ENCODE assay signal across 1 cellular context in genomic region chr4:184807797-184808718, GRCh38.
TF ChIP-seq lines count a peak whose summit lies in the region.

No MANE protein-coding gene starts in this region.

TF ChIP-seq in HepG2, 621 proteins besides CTCF, POLR2A, EP300 and RAD21 (continued from another document and continues in another):
- TF ChIP-seq PAXIP1 (CRISPR knock-in tag; conservative IDR thresholded peaks at IDR 0.05) (0 out of 2 replicates have a peak, but pooled peaks have one; percentile 46), TARDBP (CRISPR knock-in tag; IDR thresholded peaks at IDR 0.05) (0 out of 2 replicates have a peak, but pooled peaks have one; percentile 16), MXD1 (CRISPR knock-in tag; IDR thresholded peaks at IDR 0.05) (no peak), ZBTB44 (CRISPR knock-in tag; IDR thresholded peaks at IDR 0.05) (no peak), ESRRA (CRISPR knock-in tag; IDR thresholded peaks at IDR 0.05; ENCODE audit: low read depth) (peak; percentile 66), ZNF556 (CRISPR knock-in tag; IDR thresholded peaks at IDR 0.05; ENCODE audit: borderline replicate concordance) (no peak), ATF5 (CRISPR knock-in tag; IDR thresholded peaks at IDR 0.05; ENCODE audit: low read depth) (no peak), CENPT (CRISPR knock-in tag; IDR thresholded peaks at IDR 0.05; ENCODE audit: low read depth) (no peak), ELF3 (CRISPR knock-in tag; IDR thresholded peaks at IDR 0.05) (peak; percentile 26; the same call in 1 of the 2 replicates), AHR (CRISPR knock-in tag; IDR thresholded peaks at IDR 0.05) (no peak), ZNF496 (CRISPR knock-in tag; IDR thresholded peaks at IDR 0.05; ENCODE audit: insufficient replicate concordance) (no peak), CHCHD3 (CRISPR knock-in tag; IDR thresholded peaks at IDR 0.05) (no peak), SALL1 (CRISPR knock-in tag; IDR thresholded peaks at IDR 0.05) (no peak; the same call in 1 of the 2 replicates), ZNF512B (CRISPR knock-in tag; IDR thresholded peaks at IDR 0.05; ENCODE audit: borderline replicate concordance) (no peak), ZFP36L1 (CRISPR knock-in tag; IDR thresholded peaks at IDR 0.05) (no peak), ZNF800 (CRISPR knock-in tag; IDR thresholded peaks at IDR 0.05) (0 out of 2 replicates have a peak, but pooled peaks have one; percentile 30), CBFB (CRISPR knock-in tag; IDR thresholded peaks at IDR 0.05) (no peak), THAP11 (CRISPR knock-in tag; IDR thresholded peaks at IDR 0.05) (peak; percentile 32; the same call in 1 of the 2 replicates), HHEX (CRISPR knock-in tag; IDR thresholded peaks at IDR 0.05) (peak; percentile 44; the same call in 1 of the 2 replicates), PHF20 (CRISPR knock-in tag; IDR thresholded peaks at IDR 0.05) (no peak), ZHX1 (CRISPR knock-in tag; IDR thresholded peaks at IDR 0.05; ENCODE audit: low read depth) (no peak), ZNF468 (CRISPR knock-in tag; IDR thresholded peaks at IDR 0.05) (no peak), ZBTB8A (CRISPR knock-in tag; IDR thresholded peaks at IDR 0.05; ENCODE audit: borderline replicate concordance, low read depth) (no peak), CENPBD1 (CRISPR knock-in tag; IDR thresholded peaks at IDR 0.05; ENCODE audit: borderline replicate concordance, low read depth) (no peak), MXD3 (CRISPR knock-in tag; IDR thresholded peaks at IDR 0.05) (no peak), GABPA (IDR thresholded peaks at IDR 0.05; ENCODE audit: low read depth, low read length) (no peak), GABPA (CRISPR knock-in tag; IDR thresholded peaks at IDR 0.05; ENCODE audit: low read depth) (no peak), BCLAF1 (IDR thresholded peaks at IDR 0.05) (no peak), ZNF343 (CRISPR knock-in tag; IDR thresholded peaks at IDR 0.05) (no peak), ZKSCAN8 (CRISPR knock-in tag; IDR thresholded peaks at IDR 0.05; ENCODE audit: borderline replicate concordance) (peak; percentile 15; the same call in 1 of the 2 replicates), ZNF782 (CRISPR knock-in tag; IDR thresholded peaks at IDR 0.05; ENCODE audit: borderline replicate concordance) (no peak), ZSCAN25 (CRISPR knock-in tag; IDR thresholded peaks at IDR 0.05) (no peak), NPAS2 (CRISPR knock-in tag; IDR thresholded peaks at IDR 0.05; ENCODE audit: borderline replicate concordance) (no peak), DMTF1 (CRISPR knock-in tag; IDR thresholded peaks at IDR 0.05) (no peak), ZNF749 (CRISPR knock-in tag; IDR thresholded peaks at IDR 0.05; ENCODE audit: borderline replicate concordance) (no peak), ZSCAN9 (CRISPR knock-in tag; IDR thresholded peaks at IDR 0.05; ENCODE audit: borderline replicate concordance) (no peak), PRPF4 (IDR thresholded peaks at IDR 0.05; ENCODE audit: low read depth, low read length, poor library complexity, severe bottlenecking) (no peak), ZNF839 (CRISPR knock-in tag; IDR thresholded peaks at IDR 0.05; ENCODE audit: borderline replicate concordance) (no peak), HDAC6 (IDR thresholded peaks at IDR 0.05; ENCODE audit: low read depth, low read length) (no peak), GFI1 (CRISPR knock-in tag; IDR thresholded peaks at IDR 0.05; ENCODE audit: borderline replicate concordance) (no peak), YEATS4 (CRISPR knock-in tag; IDR thresholded peaks at IDR 0.05; ENCODE audit: borderline replicate concordance) (peak; percentile 47; the same call in 1 of the 2 replicates), NFKB2 (CRISPR knock-in tag; IDR thresholded peaks at IDR 0.05; ENCODE audit: borderline replicate concordance) (no peak)
